Comparison of ENCODE assay signal across 8 cellular contexts in the genomic region with DNA sequence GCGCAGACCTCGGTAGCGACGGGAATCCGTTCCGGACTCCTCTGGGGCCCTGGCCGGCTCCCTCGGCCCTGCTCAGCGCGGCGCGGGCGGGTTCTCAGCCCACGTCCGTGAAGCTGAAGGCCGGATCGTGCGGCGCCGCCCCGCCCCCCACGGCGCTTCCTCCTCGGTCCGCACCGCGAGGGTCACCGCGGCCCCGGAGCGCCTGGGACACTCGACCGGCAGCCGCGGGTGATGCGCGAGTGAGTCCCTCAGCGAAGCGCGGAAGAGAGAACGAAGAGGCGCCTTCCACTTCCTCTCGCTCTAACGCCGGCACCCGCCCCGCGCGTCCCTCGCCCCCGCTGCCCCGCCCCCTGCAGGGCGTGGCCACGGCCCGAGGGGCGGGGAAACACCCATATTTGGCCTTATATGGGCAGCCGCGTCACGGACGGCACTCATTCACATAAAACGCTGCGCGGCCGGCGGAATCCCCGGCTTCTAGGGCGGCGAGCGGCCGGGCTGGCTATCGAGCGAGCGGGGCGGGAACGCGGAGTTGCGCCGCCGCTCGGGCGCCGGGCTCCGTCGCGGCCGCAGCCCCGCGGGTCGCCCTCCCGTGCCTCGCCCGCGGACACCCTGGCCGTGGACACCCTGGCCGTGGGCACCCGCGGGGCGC. TPM values are rescaled to one million over a fixed set of nuclear protein-coding genes. Genes with fewer than 3 reads are reported as not detected.
DNase-seq lines count a peak whose midpoint lies in the region; ATAC-seq and TF ChIP-seq lines count a peak whose summit lies in the region.

A gene with protein sequence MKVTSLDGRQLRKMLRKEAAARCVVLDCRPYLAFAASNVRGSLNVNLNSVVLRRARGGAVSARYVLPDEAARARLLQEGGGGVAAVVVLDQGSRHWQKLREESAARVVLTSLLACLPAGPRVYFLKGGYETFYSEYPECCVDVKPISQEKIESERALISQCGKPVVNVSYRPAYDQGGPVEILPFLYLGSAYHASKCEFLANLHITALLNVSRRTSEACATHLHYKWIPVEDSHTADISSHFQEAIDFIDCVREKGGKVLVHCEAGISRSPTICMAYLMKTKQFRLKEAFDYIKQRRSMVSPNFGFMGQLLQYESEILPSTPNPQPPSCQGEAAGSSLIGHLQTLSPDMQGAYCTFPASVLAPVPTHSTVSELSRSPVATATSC (plus strand): TSS at position 470 of the 649 bp plus-strand sequence. CDS start 215 bp downstream, outside the sequence.

- in situ Hi-C loops in G401 (cut with HindIII; ENCODE audit: low sequenced_read_pairs) = no loop called here
- in situ Hi-C loops in SK-MEL-5 (cut with HindIII; ENCODE audit: low pct_unique_long_range_greater_than_20kb, low sequenced_read_pairs) = no loop called here

- peak within 1 kb of the TSS; percentile 70 for H3K4me3 ChIP-seq in neuron (ENCODE audit: low read length)

- H2AFZ ChIP-seq in neuron (ENCODE audit: low read depth, low read length) = peak within 1 kb of the TSS; percentile 95

- H3K9me3 ChIP-seq in neuron (ENCODE audit: low read length) = no peaks in the 10 kb centered on the region

- no peak for TF ChIP-seq CTCF in foreskin keratinocyte (conservative IDR thresholded peaks at IDR 0.05)

- peak within 1 kb of the TSS; percentile 97 for H3K27ac ChIP-seq in foreskin keratinocyte

- DNase-seq in G401 (ENCODE audit: low spot score) = peak; percentile 97
- DNase-seq in GOT3 (lab: John Stamatoyannopoulos, UW) = peak; percentile 88
- peak; percentile 93 for DNase-seq in LoVo (ENCODE audit: low spot score)
- DNase-seq in SK-MEL-5 (ENCODE audit: low read depth, low spot score) = peak; percentile 89
- peak; percentile 82 to 93 (median 87) for DNase-seq in activated naive CD4-positive, alpha-beta T cell (lab: John Stamatoyannopoulos, UW)
- DNase-seq in foreskin keratinocyte = peak; percentile 80 to 90
- DNase-seq in stromal cell of bone marrow (ENCODE audit: low read depth) = peak; percentile 90

- peak; percentile 53 for ATAC-seq in foreskin keratinocyte

- H3K27me3 ChIP-seq in foreskin keratinocyte = no peaks in the 10 kb centered on the region
- peaks cover 24% of the 10 kb centered on the region for H3K27me3 ChIP-seq in neuron (ENCODE audit: insufficient read depth, low read length)

- no peaks in the 10 kb centered on the region for H3K36me3 ChIP-seq in neuron (ENCODE audit: insufficient read depth, low read length)

- H3K4me1 ChIP-seq in foreskin keratinocyte (peaks cover 36% of the 10 kb centered on the region), neuron (ENCODE audit: insufficient read depth, low read length) (peaks cover 15% of the 10 kb centered on the region)

RNA-seq across cellular contexts. Expression of the gene that starts here (rescaled TPM):
- total RNA-seq in G401 (2014; rRNA removed; shearing (Covaris generic)) = 1.2 and 1.6 TPM in 2 replicates
- total RNA-seq in SK-MEL-5 (2014; rRNA removed; shearing (Covaris generic)) = 2.7 and 3.0 TPM in 2 replicates
- 3.2 and 3.5 TPM in 2 replicates for polyA plus RNA-seq in SK-MEL-5 (2015; cell fraction: cytosol; rRNA removed)
- polyA plus RNA-seq in SK-MEL-5 (2015; cell fraction: nucleus; rRNA removed) = 1.6 and 3.5 TPM in 2 replicates
- total RNA-seq in foreskin keratinocyte = 89.9 and 105 TPM in 2 replicates
- polyA plus RNA-seq in foreskin keratinocyte = 60.4 and 75.6 TPM in 2 replicates

Comparison
In these comparisons a context has a peak if more than half of its experiments do, and no peak if none do; other contexts are left out.
1. Peak in every context shown above with its lines: DNase-seq, ATAC-seq, H3K4me3 ChIP-seq and H3K27ac ChIP-seq.
2. RNA of the gene that starts here (total RNA-seq): 89.9 to 105 TPM in foreskin keratinocyte; 2.7 to 3.0 TPM in SK-MEL-5 and 1.2 to 1.6 TPM in G401; every median in the first group is over 10 times any median in the second.